28 cellular contexts compared by ENCODE assay signal in the genomic region with DNA sequence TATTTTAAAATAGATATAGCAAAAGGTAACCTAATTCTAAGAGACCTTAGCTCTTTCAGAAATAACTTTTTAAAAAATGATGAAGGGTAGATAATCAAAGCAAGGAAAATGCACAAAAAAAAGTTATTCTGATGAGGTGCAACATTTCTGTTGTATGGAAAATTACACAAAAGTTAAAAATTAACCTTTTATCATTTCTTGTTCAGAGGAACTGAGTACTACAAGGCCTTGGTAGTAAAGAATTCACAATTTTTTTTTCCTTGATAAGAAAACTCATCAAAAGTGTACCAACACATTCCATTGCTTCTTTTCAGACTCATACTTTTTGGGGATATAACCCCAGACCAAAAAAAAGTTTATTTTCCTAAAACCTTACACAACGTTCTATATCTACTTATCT.
DNase-seq lines count a peak whose midpoint lies in the region; ATAC-seq, FAIRE-seq and TF ChIP-seq lines count a peak whose summit lies in the region.
"Had no signal": no experiment of that assay in that cellular context is flagged by ENCODE, and none has a peak within 500 bp of the region (broad histone marks: within the 10 kb centered on the region; RNA-seq: fewer than 3 reads in every experiment).

No MANE protein-coding gene starts in this region.

- no peaks in the 10 kb centered on the region for H3K9me3 Mint-ChIP-seq in MCF 10A (ENCODE audit: unreplicated experiment)
- H3K9me3 Mint-ChIP-seq in endodermal cell = peaks cover 23% of the 10 kb centered on the region

- no peak for TF ChIP-seq CTCF in MCF 10A (IDR thresholded peaks at IDR 0.05; ENCODE audit: unreplicated experiment)
- no peak for TF ChIP-seq CTCF in mammary epithelial cell (conservative IDR thresholded peaks at IDR 0.05 in 1 of 2, IDR thresholded peaks at IDR 0.05 in 1 of 2; ENCODE audit: extremely low read depth in 1 of 2, insufficient read depth in 1 of 2, low read depth in 1 of 2, low read length in 2 of 2)
- no peak for TF ChIP-seq CTCF in A549 (IDR thresholded peaks at IDR 0.05)
- TF ChIP-seq CTCF in endodermal cell (conservative IDR thresholded peaks at IDR 0.05) = no peak
- TF ChIP-seq CTCF in right lobe of liver (IDR thresholded peaks at IDR 0.05) = no peak

- no TSS peak for BruUV-seq in MCF 10A (replicated peaks; lab: Mats Ljungman, UMichigan)
- no TSS peak for BruUV-seq in mammary epithelial cell (replicated peaks; lab: Mats Ljungman, UMichigan)

- H3K9me3 ChIP-seq in mammary epithelial cell (replicated peaks; ENCODE audit: insufficient read depth, low read length) (no peaks in the 10 kb centered on the region), A549 (no peaks in the 10 kb centered on the region), endodermal cell (ENCODE audit: control insufficient read depth, low read length) (peaks cover 5% of the 10 kb centered on the region), right lobe of liver (no peaks in the 10 kb centered on the region)
- H3K9me3 ChIP-seq: BE2C, BLaER1 had no signal

- no peak overlapping the region for H2AFZ ChIP-seq in mammary epithelial cell (ENCODE audit: low read depth, low read length)

- no peak overlapping the region for H3K4me2 ChIP-seq in mammary epithelial cell (ENCODE audit: insufficient read depth, low read depth, low read length)
- peak overlapping the region; percentile 54 for H3K4me2 ChIP-seq in A549
- H3K4me2 ChIP-seq: BLaER1 had no signal

- in situ Hi-C loops in mammary epithelial cell (cut with MboI; ENCODE audit: low sequenced_read_pairs in 2 of 2) = no loop called here

- TF ChIP-seq POLR2A in A549 (IDR thresholded peaks at IDR 0.05; ENCODE audit: low read length) (no peak), right lobe of liver (IDR thresholded peaks at IDR 0.05) (no peak)

- DNase-seq in MCF 10A (ENCODE audit: unreplicated experiment) (no peak), mammary epithelial cell (no peak), A549 (ENCODE audit: low read depth in 1 of 2, low spot score in 1 of 2) (no peak), endodermal cell (no peak), right lobe of liver (no peak), GM19239 (ENCODE audit: insufficient read length, low spot score) (no peak), Right ventricle myocardium inferior (ENCODE audit: missing footprints) (no peak), NCI-H1048 (lab: John Stamatoyannopoulos, UW) (no peak)
- DNase-seq: ACHN; BE2C; C1 segment of cervical spinal cord; CD4-positive, alpha-beta memory T cell; CD4-positive, CD25-positive, alpha-beta regulatory T cell; CD8-positive, alpha-beta memory T cell; COR-L47; DMS 273 treated with DMSO at 0.1 percent for 48 hours; DMS153; DMS53; DMS79; DND-41; EL; GDM1 had no signal

- H3K36me3 ChIP-seq in mammary epithelial cell (ENCODE audit: insufficient read depth, low read length) (no peaks in the 10 kb centered on the region), endodermal cell (ENCODE audit: control insufficient read depth, insufficient read depth, low read length) (no peaks in the 10 kb centered on the region), right lobe of liver (no peaks in the 10 kb centered on the region)
- H3K36me3 ChIP-seq: BE2C, BLaER1 had no signal

- peak overlapping the region; percentile 9 for H3K4me3 Mint-ChIP-seq in MCF 10A (ENCODE audit: unreplicated experiment)
- H3K4me3 Mint-ChIP-seq in endodermal cell = no peak overlapping the region
- H3K4me3 Mint-ChIP-seq: CD14-positive monocyte; CD4-positive, alpha-beta memory T cell; CD4-positive, CD25-positive, alpha-beta regulatory T cell; CD8-positive, alpha-beta memory T cell had no signal

- H3K9ac ChIP-seq in mammary epithelial cell (ENCODE audit: insufficient read depth, low read length) = no peak overlapping the region
- no peak overlapping the region for H3K9ac ChIP-seq in endodermal cell (ENCODE audit: extremely low read depth, low read length, poor library complexity, severe bottlenecking)
- H3K9ac ChIP-seq: BLaER1 had no signal

- H3K36me3 Mint-ChIP-seq in MCF 10A (ENCODE audit: insufficient read depth, unreplicated experiment) (no peaks in the 10 kb centered on the region), endodermal cell (ENCODE audit: low read depth) (no peaks in the 10 kb centered on the region)
- H3K36me3 Mint-ChIP-seq: CD14-positive monocyte; CD4-positive, alpha-beta memory T cell; CD4-positive, CD25-positive, alpha-beta regulatory T cell; CD8-positive, alpha-beta memory T cell had no signal

- no peak for FAIRE-seq in A549 (lab: Jason Lieb, UNC)
- no peak for FAIRE-seq in GM19239 (lab: Jason Lieb, UNC)
- FAIRE-seq: GM12878, GM12892, GM18507 had no signal

- TF ChIP-seq RAD21 in A549 (conservative IDR thresholded peaks at IDR 0.05 in 1 of 2, IDR thresholded peaks at IDR 0.05 in 1 of 2) = no peak

- no peak for TF ChIP-seq EP300 in A549 (IDR thresholded peaks at IDR 0.05)

- dilution Hi-C loops in mammary epithelial cell (cut with HindIII; ENCODE audit: low sequenced_read_pairs) = no loop called here

- CTCF ChIA-PET in MCF 10A (lab: Yijun Ruan, JAX) = no interaction called here
- CTCF ChIA-PET in mammary epithelial cell (lab: Charles Lee; ENCODE audit: low non-redundant PET) = no interaction called here
- CTCF ChIA-PET in A549 (lab: Yijun Ruan, JAX) = no interaction called here

- POLR2A ChIA-PET in MCF 10A (lab: Yijun Ruan, JAX) = interaction anchor here (0.7 to 1.8 kb wide), 3 partner anchors 32 to 499 kb away, joined by 3 to 6 read pairs (median 4); no protein-coding TSS in a partner anchor
- POLR2A ChIA-PET in A549 (lab: Yijun Ruan, JAX) = no interaction called here

- H3K27ac Mint-ChIP-seq in MCF 10A (ENCODE audit: low read depth, unreplicated experiment) (peak overlapping the region; percentile 92), endodermal cell (no peak overlapping the region)
- H3K27ac Mint-ChIP-seq: CD14-positive monocyte; CD4-positive, alpha-beta memory T cell; CD4-positive, CD25-positive, alpha-beta regulatory T cell; CD8-positive, alpha-beta memory T cell had no signal

- intact Hi-C loops in MCF 10A (cut with micrococcal nuclease) = loop anchor here (10.0 kb wide), 1 partner anchor 215 kb away; the partner anchor contains the start of gene IL15
- intact Hi-C loops in mammary epithelial cell (cut with micrococcal nuclease) = no loop called here
- intact Hi-C loops in right lobe of liver (cut with DNase I) = no loop called here
- intact Hi-C loops in Right ventricle myocardium inferior (cut with DNase I) = no loop called here

- H3K27me3 ChIP-seq in mammary epithelial cell (ENCODE audit: insufficient read depth, low read length) (peaks cover 4% of the 10 kb centered on the region), endodermal cell (ENCODE audit: control insufficient read depth, insufficient read depth, low read length, poor library complexity, severe bottlenecking) (no peaks in the 10 kb centered on the region), right lobe of liver (no peaks in the 10 kb centered on the region)
- H3K27me3 ChIP-seq: BE2C, BLaER1 had no signal

- no peaks in the 10 kb centered on the region for H3K27me3 Mint-ChIP-seq in MCF 10A (ENCODE audit: insufficient read depth, unreplicated experiment)
- H3K27me3 Mint-ChIP-seq in endodermal cell (ENCODE audit: insufficient read depth) = no peaks in the 10 kb centered on the region
- H3K27me3 Mint-ChIP-seq: CD4-positive, CD25-positive, alpha-beta regulatory T cell had no signal

- ATAC-seq in A549 = no peak
- peak; percentile 50 to 74 (median 65) for ATAC-seq in right lobe of liver
- no peak for ATAC-seq in Right ventricle myocardium inferior
- ATAC-seq: GM12878 had no signal

- no peaks in the 10 kb centered on the region for H3K79me2 ChIP-seq in mammary epithelial cell (ENCODE audit: insufficient read depth, low read length)

- 80% methylated on average over 1 of the region's 1 CpG for WGBS in mammary epithelial cell (ENCODE audit: low coverage, missing lambda C conversion rate)
- WGBS in A549 (ENCODE audit: missing lambda C conversion rate) = 47% methylated on average over 1 of the region's 1 CpG
- WGBS in endodermal cell (ENCODE audit: insufficient coverage in 1 of 2, insufficient read length in 1 of 2), 2 experiments = 85 to 100% methylated on average over 1 of the region's 1 CpG
- WGBS in right lobe of liver (ENCODE audit: insufficient coverage, low coverage, low lambda C conversion rate, missing lambda C conversion rate) = 16% methylated on average over 1 of the region's 1 CpG

- H4K20me1 ChIP-seq in mammary epithelial cell (ENCODE audit: insufficient read depth, low read length) = no peaks in the 10 kb centered on the region
- H4K20me1 ChIP-seq: BLaER1 had no signal

- H3K4me1 Mint-ChIP-seq in MCF 10A (ENCODE audit: insufficient read depth, unreplicated experiment) (peaks cover 29% of the 10 kb centered on the region), endodermal cell (peaks cover 9% of the 10 kb centered on the region)
- H3K4me1 Mint-ChIP-seq: CD14-positive monocyte; CD4-positive, alpha-beta memory T cell; CD4-positive, CD25-positive, alpha-beta regulatory T cell; CD8-positive, alpha-beta memory T cell had no signal

- H3K27ac ChIP-seq in mammary epithelial cell (ENCODE audit: insufficient read depth, low read depth, low read length) (no peak overlapping the region), A549 (peak overlapping the region in 1 of 2 experiments; percentile 26; a peak in 1 of 6 replicates), endodermal cell (ENCODE audit: low read depth, low read length) (no peak overlapping the region), right lobe of liver (peak overlapping the region; percentile 9 to 72 (median 57))
- H3K27ac ChIP-seq: 22Rv1, BLaER1 had no signal

- no peak overlapping the region for H3K4me3 ChIP-seq in mammary epithelial cell (replicated peaks in 1 of 3; ENCODE audit: insufficient read depth in 1 of 3, low read depth in 2 of 3, low read length in 3 of 3)
- H3K4me3 ChIP-seq in A549 = no peak overlapping the region
- H3K4me3 ChIP-seq in endodermal cell (ENCODE audit: low read length) = peak overlapping the region; percentile 60
- H3K4me3 ChIP-seq in right lobe of liver = no peak overlapping the region
- H3K4me3 ChIP-seq: BLaER1, GM12878 had no signal

- no peaks in the 10 kb centered on the region for H3K4me1 ChIP-seq in mammary epithelial cell (ENCODE audit: insufficient read depth, low read length)
- H3K4me1 ChIP-seq in A549 = peaks cover 43% of the 10 kb centered on the region
- H3K4me1 ChIP-seq in endodermal cell (ENCODE audit: control insufficient read depth, insufficient read depth, low read length) = peaks cover 21% of the 10 kb centered on the region
- peaks cover 0 to 25% (median 0%) of the 10 kb centered on the region in 4 donors for H3K4me1 ChIP-seq in right lobe of liver
- H3K4me1 ChIP-seq: BE2C, BLaER1 had no signal

TF ChIP-seq in A549, 52 proteins besides CTCF, POLR2A, EP300 and RAD21 (continues in another document):
- TF ChIP-seq, protein P1, sequence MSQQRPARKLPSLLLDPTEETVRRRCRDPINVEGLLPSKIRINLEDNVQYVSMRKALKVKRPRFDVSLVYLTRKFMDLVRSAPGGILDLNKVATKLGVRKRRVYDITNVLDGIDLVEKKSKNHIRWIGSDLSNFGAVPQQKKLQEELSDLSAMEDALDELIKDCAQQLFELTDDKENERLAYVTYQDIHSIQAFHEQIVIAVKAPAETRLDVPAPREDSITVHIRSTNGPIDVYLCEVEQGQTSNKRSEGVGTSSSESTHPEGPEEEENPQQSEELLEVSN (IDR thresholded peaks at IDR 0.05; ENCODE audit: borderline replicate concordance, low read depth) = no peak

Comparison
In these comparisons a context has a peak if more than half of its experiments do, and no peak if none do; other contexts are left out.
1. H3K27ac ChIP-seq: peak in right lobe of liver (3 of 3); none in mammary epithelial cell (single experiment) and endodermal cell (single experiment).
2. ATAC-seq: peak in right lobe of liver (4 of 4); none in A549 (0 of 2) and Right ventricle myocardium inferior (single experiment).